8 cellular contexts compared by ENCODE assay signal in genomic region chr19:42075616-42076374, GRCh38. TPM values are rescaled to one million over a fixed set of nuclear protein-coding genes. Genes with fewer than 3 reads are reported as not detected.
DNase-seq lines count a peak whose midpoint lies in the region; ATAC-seq, FAIRE-seq and TF ChIP-seq lines count a peak whose summit lies in the region.

ZNF574 (plus strand) TSS chr19:42076166; CDS start chr19:42078607, 2,441 bp downstream.

- TF ChIP-seq POLR2A in GM18505 (IDR thresholded peaks at IDR 0.05; ENCODE audit: borderline replicate concordance, extremely low read depth, insufficient read depth, insufficient read length): peak; percentile 86
- TF ChIP-seq POLR2A in vagina (IDR thresholded peaks at IDR 0.05): peak; percentile 65 to 85

- no peaks in the 10 kb centered on the region for H3K27me3 ChIP-seq in astrocyte (ENCODE audit: insufficient read depth, low read length)
- no peaks in the 10 kb centered on the region for H3K27me3 ChIP-seq in right cardiac atrium (ENCODE audit: control insufficient read depth, insufficient read depth)
- H3K27me3 ChIP-seq in vagina: no peaks in the 10 kb centered on the region

- WGBS in right cardiac atrium: under 1% methylated on average over 80 of the region's 80 CpGs

- H3K9me3 ChIP-seq in astrocyte (ENCODE audit: insufficient read depth, low read depth, low read length) (no peaks in the 10 kb centered on the region), right cardiac atrium (ENCODE audit: control insufficient read depth, low read length) (no peaks in the 10 kb centered on the region), vagina (no peaks in the 10 kb centered on the region)

- FAIRE-seq in astrocyte (lab: Jason Lieb, UNC): no peak

- no peaks in the 10 kb centered on the region for H3K27me3 Mint-ChIP-seq in astrocyte (ENCODE audit: low read depth, unreplicated experiment)

- peaks cover 49% of the 10 kb centered on the region for H3K79me2 ChIP-seq in astrocyte (ENCODE audit: insufficient read depth, low read length)

- intact Hi-C loops in right cardiac atrium (cut with DNase I) (no loop called here), vagina (cut with DNase I) (no loop called here)

- peak within 1 kb of the TSS; percentile 100 for H3K27ac Mint-ChIP-seq in astrocyte (ENCODE audit: unreplicated experiment)

- peaks cover 10% of the 10 kb centered on the region for H3K36me3 ChIP-seq in astrocyte (ENCODE audit: insufficient read depth, low read length)
- H3K36me3 ChIP-seq in vagina: peaks cover 0 to 20% of the 10 kb centered on the region in 2 donors

- H4K20me1 ChIP-seq in astrocyte (ENCODE audit: insufficient read depth, low read length): peaks cover 42% of the 10 kb centered on the region

- peaks cover 9% of the 10 kb centered on the region for H3K36me3 Mint-ChIP-seq in astrocyte (ENCODE audit: low read depth, unreplicated experiment)

- ATAC-seq in GM18505 (IDR thresholded peaks at IDR 0.05; ENCODE audit: unreplicated experiment) (peak; percentile 88), HG02973 (IDR thresholded peaks at IDR 0.05; ENCODE audit: unreplicated experiment) (peak; percentile 88), right cardiac atrium (peak; percentile 99)

- TF ChIP-seq CTCF in astrocyte (IDR thresholded peaks at IDR 0.05; ENCODE audit: insufficient read depth, low read depth, low read length) (no peak), vagina (IDR thresholded peaks at IDR 0.05) (no peak)

- DNase-seq in NCI-H2029 (lab: John Stamatoyannopoulos, UW): peak; percentile 100
- DNase-seq in T-helper 22 cell (ENCODE audit: low read depth): peak; percentile 96
- peak; percentile 98 for DNase-seq in astrocyte (ENCODE audit: low read depth)
- peak; percentile 98 to 99 (median 99) for DNase-seq in right cardiac atrium
- DNase-seq in pulmonary artery endothelial cell (ENCODE audit: low read depth, low spot score): peak; percentile 99
- peak; percentile 99 for DNase-seq in vagina (ENCODE audit: extremely low spot score in 2 of 2)

- H2AFZ ChIP-seq in astrocyte (ENCODE audit: low read depth, low read length): peak within 1 kb of the TSS; percentile 90

- H3K9ac ChIP-seq in astrocyte (ENCODE audit: low read length): peak within 1 kb of the TSS; percentile 97

- peaks cover 21% of the 10 kb centered on the region for H3K4me1 ChIP-seq in astrocyte (ENCODE audit: insufficient read depth, low read length)
- H3K4me1 ChIP-seq in right cardiac atrium (ENCODE audit: control insufficient read depth, insufficient read depth, low read length): no peaks in the 10 kb centered on the region
- H3K4me1 ChIP-seq in vagina: peaks cover 27% of the 10 kb centered on the region

- H3K4me3 Mint-ChIP-seq in astrocyte (ENCODE audit: unreplicated experiment): peak within 1 kb of the TSS; percentile 98

- H3K4me1 Mint-ChIP-seq in astrocyte (ENCODE audit: low read depth, unreplicated experiment): peaks cover 24% of the 10 kb centered on the region

- peak within 1 kb of the TSS; percentile 98 for H3K4me2 ChIP-seq in astrocyte (ENCODE audit: low read length)

- peaks cover 3% of the 10 kb centered on the region for H3K9me3 Mint-ChIP-seq in astrocyte (ENCODE audit: unreplicated experiment)

- H3K4me3 ChIP-seq in astrocyte (ENCODE audit: insufficient read depth, low read depth, low read length): peak within 1 kb of the TSS; percentile 88
- H3K4me3 ChIP-seq in right cardiac atrium (ENCODE audit: low read length): peak within 1 kb of the TSS; percentile 98
- H3K4me3 ChIP-seq in vagina: peak within 1 kb of the TSS; percentile 80 to 100

- H3K27ac ChIP-seq in astrocyte (ENCODE audit: low read depth, low read length): peak within 1 kb of the TSS; percentile 97
- H3K27ac ChIP-seq in right cardiac atrium (ENCODE audit: low read length): peak within 1 kb of the TSS; percentile 96
- H3K27ac ChIP-seq in vagina: peak within 1 kb of the TSS; percentile 97

RNA-seq across cellular contexts. Expression of gene ZNF574, which starts in this region (rescaled TPM):
- 20.0 and 20.2 TPM in 2 replicates for total RNA-seq in astrocyte
- total RNA-seq in right cardiac atrium: 1 to 10 TPM; 8.4 to 9.3 (median 8.5) TPM
- 5.2 TPM for polyA plus RNA-seq in right cardiac atrium
- 11.9 and 15.1 TPM in 2 replicates for total RNA-seq in pulmonary artery endothelial cell
- total RNA-seq in vagina: 26.5 TPM

Comparison
In these comparisons a context has a peak if more than half of its experiments do, and no peak if none do; other contexts are left out.
1. Peak in every context shown above with its lines: DNase-seq, ATAC-seq, H3K4me3 ChIP-seq and H3K27ac ChIP-seq.